1 cellular context compared by ENCODE assay signal in the genomic region with DNA sequence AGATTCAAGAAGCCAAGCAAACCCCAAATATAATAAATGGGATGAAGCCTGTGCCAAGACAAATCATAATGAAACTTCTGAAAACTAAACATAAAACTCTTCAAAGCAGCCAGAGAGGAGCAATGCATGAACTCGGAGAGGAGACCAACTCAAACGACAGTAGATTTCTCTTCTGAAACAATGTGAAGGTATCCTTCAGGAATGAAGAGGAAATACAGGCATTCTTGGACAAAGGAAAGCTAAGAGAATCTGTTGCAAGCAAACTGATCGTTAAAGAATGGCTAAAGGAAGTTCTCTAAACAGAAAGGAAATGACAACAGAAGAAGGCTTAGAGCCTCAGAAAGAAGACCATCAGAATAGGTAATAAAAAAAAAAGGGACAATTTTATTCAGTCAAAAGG.
TF ChIP-seq lines count a peak whose summit lies in the region.

No MANE protein-coding gene starts in this region.

TF ChIP-seq in IMR-90, 13 proteins besides CTCF, POLR2A, EP300 and RAD21:
- TF ChIP-seq, protein P1, sequence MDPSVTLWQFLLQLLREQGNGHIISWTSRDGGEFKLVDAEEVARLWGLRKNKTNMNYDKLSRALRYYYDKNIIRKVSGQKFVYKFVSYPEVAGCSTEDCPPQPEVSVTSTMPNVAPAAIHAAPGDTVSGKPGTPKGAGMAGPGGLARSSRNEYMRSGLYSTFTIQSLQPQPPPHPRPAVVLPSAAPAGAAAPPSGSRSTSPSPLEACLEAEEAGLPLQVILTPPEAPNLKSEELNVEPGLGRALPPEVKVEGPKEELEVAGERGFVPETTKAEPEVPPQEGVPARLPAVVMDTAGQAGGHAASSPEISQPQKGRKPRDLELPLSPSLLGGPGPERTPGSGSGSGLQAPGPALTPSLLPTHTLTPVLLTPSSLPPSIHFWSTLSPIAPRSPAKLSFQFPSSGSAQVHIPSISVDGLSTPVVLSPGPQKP (IDR thresholded peaks at IDR 0.05; ENCODE audit: borderline replicate concordance, low read depth, low read length) = no peak
- TF ChIP-seq RCOR1 (IDR thresholded peaks at IDR 0.05; ENCODE audit: insufficient replicate concordance, low read length) (no peak), SMC3 (IDR thresholded peaks at IDR 0.05; ENCODE audit: low read depth, low read length) (no peak), RFX5 (IDR thresholded peaks at IDR 0.05; ENCODE audit: low read depth, low read length) (no peak), MAZ (IDR thresholded peaks at IDR 0.05; ENCODE audit: borderline replicate concordance, low read depth, low read length) (no peak), FOS (IDR thresholded peaks at IDR 0.05; ENCODE audit: low read depth, low read length) (no peak), BHLHE40 (IDR thresholded peaks at IDR 0.05; ENCODE audit: low read depth, low read length) (no peak), CEBPB (IDR thresholded peaks at IDR 0.05; ENCODE audit: low read depth, low read length) (no peak), NFE2L2 (IDR thresholded peaks at IDR 0.05; ENCODE audit: low read depth, low read length) (no peak), MXI1 (IDR thresholded peaks at IDR 0.05; ENCODE audit: borderline replicate concordance, low read depth, low read length) (no peak)
- TF ChIP-seq, protein P2, sequence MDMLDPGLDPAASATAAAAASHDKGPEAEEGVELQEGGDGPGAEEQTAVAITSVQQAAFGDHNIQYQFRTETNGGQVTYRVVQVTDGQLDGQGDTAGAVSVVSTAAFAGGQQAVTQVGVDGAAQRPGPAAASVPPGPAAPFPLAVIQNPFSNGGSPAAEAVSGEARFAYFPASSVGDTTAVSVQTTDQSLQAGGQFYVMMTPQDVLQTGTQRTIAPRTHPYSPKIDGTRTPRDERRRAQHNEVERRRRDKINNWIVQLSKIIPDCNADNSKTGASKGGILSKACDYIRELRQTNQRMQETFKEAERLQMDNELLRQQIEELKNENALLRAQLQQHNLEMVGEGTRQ (IDR thresholded peaks at IDR 0.05; ENCODE audit: low read depth, low read length) = no peak
